ENCODE assay signal across 9 cellular contexts in the genomic region with DNA sequence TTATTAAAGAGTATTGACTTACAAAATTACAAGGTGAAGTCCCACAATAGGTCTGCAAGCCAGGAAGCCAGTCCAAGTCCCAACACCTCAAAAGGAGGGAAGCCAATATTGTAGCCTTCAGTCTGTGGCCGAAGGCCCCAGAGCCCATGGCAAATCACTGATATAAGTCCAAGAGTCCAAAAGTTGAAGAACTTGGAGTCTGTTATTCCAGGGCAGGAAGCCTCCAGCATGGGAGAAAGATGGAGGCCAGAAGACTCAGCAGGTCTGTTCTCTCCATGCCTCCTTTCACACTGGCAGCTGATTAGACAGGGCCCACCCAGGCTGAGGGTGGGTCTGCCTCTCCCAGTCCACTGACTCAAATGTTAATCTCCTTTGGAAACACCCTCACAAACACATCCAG. TPM values are rescaled to one million over a fixed set of nuclear protein-coding genes. Genes with fewer than 3 reads are reported as not detected.
"Had no signal": no experiment of that assay in that cellular context is flagged by ENCODE, and none has a peak within 500 bp of the region (broad histone marks: within the 10 kb centered on the region; RNA-seq: fewer than 3 reads in every experiment).

No MANE protein-coding gene starts in this region.

- ATAC-seq: GM12878 had no signal

- DNase-seq: GDM1, GF-D8 had no signal

- H3K4me3 ChIP-seq: GM12878 had no signal

- FAIRE-seq: G401.6, GM12878, GM12891, GM12892, GM18507, GM19239 had no signal

RNA-seq across cellular contexts. Expression of a gene that starts 55.5 kb away (rescaled TPM):
- total RNA-seq: G401, GM12878 had no signal
- polyA plus RNA-seq: GM12878 had no signal
